10 cellular contexts compared by ENCODE assay signal in the genomic region with DNA sequence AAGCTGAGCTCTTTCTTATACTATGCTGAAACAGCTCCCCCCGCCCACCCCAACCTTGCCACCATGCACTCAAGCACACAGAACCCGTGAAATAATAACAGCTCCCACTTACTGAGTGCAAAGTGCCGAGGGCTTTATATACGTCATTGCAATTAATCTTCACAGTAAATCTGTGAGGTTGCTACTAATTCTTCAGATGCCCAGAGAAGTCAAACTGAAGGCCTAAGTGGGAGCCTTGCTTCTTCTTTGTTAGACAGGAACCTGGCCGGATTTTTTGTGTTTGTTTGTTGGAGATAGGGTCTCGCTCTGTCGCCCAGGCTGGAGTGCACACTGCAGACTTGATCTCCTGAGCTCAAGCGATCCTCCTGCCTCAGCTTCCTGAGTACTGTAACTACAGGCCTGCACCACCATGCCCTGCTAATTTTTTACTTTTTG. TPM values are rescaled to one million over a fixed set of nuclear protein-coding genes. Genes with fewer than 3 reads are reported as not detected.
A peak's percentile ranks its signal among the peaks of the same experiment; 100 is the strongest.
DNase-seq lines count a peak whose midpoint lies in the region; ATAC-seq and TF ChIP-seq lines count a peak whose summit lies in the region.
"Had no signal": no experiment of that assay in that cellular context is flagged by ENCODE, and none has a peak within 500 bp of the region (broad histone marks: within the 10 kb centered on the region; RNA-seq: fewer than 3 reads in every experiment).

No MANE protein-coding gene starts in this region.

- H3K27me3 ChIP-seq in GM23338 (ENCODE audit: insufficient read depth), result no peaks in the 10 kb centered on the region

- H3K27ac ChIP-seq in GM23338 (ENCODE audit: low read depth) (no peak overlapping the region), epithelial cell of prostate (peak overlapping the region; percentile 83)

- DNase-seq in GM23338 (ENCODE audit: low spot score) (no peak), epithelial cell of prostate (ENCODE audit: low read depth, low spot score) (no peak), SK-N-DZ (ENCODE audit: low spot score) (no peak), COLO829 (ENCODE audit: low spot score) (no peak)
- peak; percentile 55 for DNase-seq in activated CD4-positive, alpha-beta memory T cell treated with anti-CD3 and anti-CD28 coated beads, Interleukin-2, amount 10 ng/mL, durations not matched to agents 7 days and 5 days
- DNase-seq in stimulated activated CD8-positive, alpha-beta memory T cell treated with anti-CD3 and anti-CD28 coated beads, Interleukin-12 subunit alpha, Interleukin-12 subunit beta, amount 100 ng/mL, for 4 hours (ENCODE audit: low read depth), result peak; percentile 39
- DNase-seq: NCI-H1105 had no signal

- no peak overlapping the region for H3K4me2 ChIP-seq in GM23338

- peak overlapping the region; percentile 90 for H2AFZ ChIP-seq in GM23338

- H3K79me2 ChIP-seq in GM23338 (replicated peaks; ENCODE audit: insufficient read depth), result no peaks in the 10 kb centered on the region

- H4K20me1 ChIP-seq in GM23338 (replicated peaks; ENCODE audit: insufficient read depth), result no peaks in the 10 kb centered on the region

- no peaks in the 10 kb centered on the region for H3F3A ChIP-seq in GM23338 (replicated peaks; ENCODE audit: low read depth)

- no peaks in the 10 kb centered on the region for H3K36me3 ChIP-seq in GM23338 (ENCODE audit: insufficient read depth)

- H3K27me3 Mint-ChIP-seq in GM23338 (ENCODE audit: insufficient read depth, low read depth, poor library complexity), result peaks cover 1% of the 10 kb centered on the region
- no peaks in the 10 kb centered on the region for H3K27me3 Mint-ChIP-seq in activated CD4-positive, alpha-beta memory T cell treated with anti-CD3 and anti-CD28 coated beads, Interleukin-2, amount 10 ng/mL, durations not matched to agents 7 days and 5 days

- H3K4me3 ChIP-seq in GM23338, result no peak overlapping the region

- POLR2A ChIA-PET in activated CD4-positive, alpha-beta memory T cell treated with anti-CD3 and anti-CD28 coated beads, Interleukin-2, amount 10 ng/mL, durations not matched to agents 7 days and 5 days (lab: Charles Lee), result interaction anchor here (0.8 to 4.0 kb wide), 31 partner anchors 11 to 496 kb away, joined by 3 to 184 read pairs (median 6); a partner anchor contains a TSS

- TF ChIP-seq CTCF in GM23338 (conservative IDR thresholded peaks at IDR 0.05; ENCODE audit: low read depth in 2 of 2), result no peak

- CTCF ChIA-PET in activated CD4-positive, alpha-beta memory T cell treated with anti-CD3 and anti-CD28 coated beads, Interleukin-2, amount 10 ng/mL, durations not matched to agents 7 days and 5 days (lab: Charles Lee), result interaction anchor here (0.8 to 3.2 kb wide), 13 partner anchors 11 to 229 kb away, joined by 3 to 27 read pairs (median 5); no protein-coding TSS in a partner anchor

- ATAC-seq in GM23338 (no peak), GM18873 (IDR thresholded peaks at IDR 0.05; ENCODE audit: low FRiP score, unreplicated experiment) (no peak), GM19467 (IDR thresholded peaks at IDR 0.05; ENCODE audit: unreplicated experiment) (no peak)

- peaks cover 4% of the 10 kb centered on the region; the same call in 2 of the 3 replicates for H3K4me1 Mint-ChIP-seq in GM23338
- peaks cover 65% of the 10 kb centered on the region for H3K4me1 Mint-ChIP-seq in activated CD4-positive, alpha-beta memory T cell treated with anti-CD3 and anti-CD28 coated beads, Interleukin-2, amount 10 ng/mL, durations not matched to agents 7 days and 5 days

- H3K36me3 Mint-ChIP-seq in GM23338 (ENCODE audit: low read depth), result no peaks in the 10 kb centered on the region
- peaks cover 27% of the 10 kb centered on the region for H3K36me3 Mint-ChIP-seq in activated CD4-positive, alpha-beta memory T cell treated with anti-CD3 and anti-CD28 coated beads, Interleukin-2, amount 10 ng/mL, durations not matched to agents 7 days and 5 days (ENCODE audit: low read depth)

- no peaks in the 10 kb centered on the region for H3K9me2 ChIP-seq in GM23338 (ENCODE audit: insufficient read depth)

- H3K4me1 ChIP-seq in GM23338 (ENCODE audit: insufficient read depth), result peaks cover 10% of the 10 kb centered on the region

- H3K27ac Mint-ChIP-seq in GM23338, result peak overlapping the region; percentile 23; the same call in 1 of the 2 replicates
- H3K27ac Mint-ChIP-seq in activated CD4-positive, alpha-beta memory T cell treated with anti-CD3 and anti-CD28 coated beads, Interleukin-2, amount 10 ng/mL, durations not matched to agents 7 days and 5 days, result peak overlapping the region; percentile 98

- H3K9me3 Mint-ChIP-seq in GM23338, result no peaks in the 10 kb centered on the region
- H3K9me3 Mint-ChIP-seq in activated CD4-positive, alpha-beta memory T cell treated with anti-CD3 and anti-CD28 coated beads, Interleukin-2, amount 10 ng/mL, durations not matched to agents 7 days and 5 days, result no peaks in the 10 kb centered on the region
- H3K9me3 Mint-ChIP-seq: neural crest cell had no signal

- H3K4me3 Mint-ChIP-seq in GM23338, result no peak overlapping the region
- H3K4me3 Mint-ChIP-seq in activated CD4-positive, alpha-beta memory T cell treated with anti-CD3 and anti-CD28 coated beads, Interleukin-2, amount 10 ng/mL, durations not matched to agents 7 days and 5 days, result peak overlapping the region; percentile 76
- H3K4me3 Mint-ChIP-seq: neural crest cell had no signal

TF ChIP-seq in GM23338, 12 proteins besides CTCF, POLR2A, EP300 and RAD21:
- TF ChIP-seq POLR2AphosphoS5 (IDR thresholded peaks at IDR 0.05; ENCODE audit: low read depth) (no peak), EZH2phosphoT487 (IDR thresholded peaks at IDR 0.05; ENCODE audit: unreplicated experiment) (no peak), JUNB (IDR thresholded peaks at IDR 0.05; ENCODE audit: unreplicated experiment) (no peak), ZNF114 (CRISPR knock-in tag; IDR thresholded peaks at IDR 0.05) (no peak)

RNA-seq across cellular contexts. Expression of a gene that starts 34.0 kb away (rescaled TPM):
- total RNA-seq in GM23338 (2014; rRNA removed; shearing (Covaris generic)), result 8.0 and 12.3 TPM in 2 replicates
- 12.6 and 15.8 TPM in 2 replicates for polyA plus RNA-seq in GM23338 (2016; fragmentation: Nextera tagmentation; extraction: Ambion mirVana)
- total RNA-seq in activated CD4-positive, alpha-beta memory T cell treated with anti-CD3 and anti-CD28 coated beads, Interleukin-2, amount 10 ng/mL, durations not matched to agents 7 days and 5 days, result 1 to 10 TPM; 7.5 to 9.5 TPM
- 11.8 and 13.6 TPM in 2 replicates for polyA plus RNA-seq in SK-N-DZ (2014; cell fraction: cytosol; rRNA removed)
- 25.3 and 28.6 TPM in 2 replicates for polyA plus RNA-seq in SK-N-DZ (2014; cell fraction: nucleus; rRNA removed)

Comparison
In these comparisons a context has a peak if more than half of its experiments do, and no peak if none do; other contexts are left out.
1. DNase-seq: peak in activated CD4-positive, alpha-beta memory T cell treated with anti-CD3 and anti-CD28 coated beads, Interleukin-2, amount 10 ng/mL, durations not matched to agents 7 days and 5 days (single experiment) and stimulated activated CD8-positive, alpha-beta memory T cell treated with anti-CD3 and anti-CD28 coated beads, Interleukin-12 subunit alpha, Interleukin-12 subunit beta, amount 100 ng/mL, for 4 hours (single experiment); none in GM23338 (single experiment), epithelial cell of prostate (single experiment), SK-N-DZ (single experiment) and COLO829 (single experiment).